33 cellular contexts compared by ENCODE assay signal in genomic region chr3:161409858-161410257, GRCh38. TPM values are rescaled to one million over a fixed set of nuclear protein-coding genes. Genes with fewer than 3 reads are reported as not detected.
DNase-seq lines count a peak whose midpoint lies in the region; ATAC-seq and TF ChIP-seq lines count a peak whose summit lies in the region.
"Had no signal": no experiment of that assay in that cellular context is flagged by ENCODE, and none has a peak within 500 bp of the region (broad histone marks: within the 10 kb centered on the region; RNA-seq: fewer than 3 reads in every experiment).

No MANE protein-coding gene starts in this region.

- CTCF ChIA-PET in Calu3 (lab: Charles Lee) = interaction anchor here (1.0 to 1.7 kb wide), 4 partner anchors 60 to 143 kb away, joined by 3 to 5 read pairs (median 4); no protein-coding TSS in a partner anchor

- DNase-seq in Calu3 (peak; percentile 27), HFFc6 (no peak), RWPE2 (ENCODE audit: low spot score) (no peak), foreskin keratinocyte (no peak), NCI-H2196 (lab: John Stamatoyannopoulos, UW; ENCODE audit: unreplicated experiment) (no peak), CD1c-positive myeloid dendritic cell (ENCODE audit: extremely low spot score) (no peak), NCI-H1436 (lab: John Stamatoyannopoulos, UW) (no peak), DMS79 (lab: John Stamatoyannopoulos, UW) (no peak)
- DNase-seq: activated CD4-positive, alpha-beta T cell treated with anti-CD3 and anti-CD28 coated beads for 4 hours; activated CD8-positive, alpha-beta T cell treated with anti-CD3 and anti-CD28 coated beads, Interleukin-2, amount 10 ng/mL, durations not matched to agents 7 days and 5 days; amniotic stem cell; GOT3; immature natural killer cell; mesenchymal stem cell; NCI-H1694; NCI-H510A; pancreas; SIG-M5; stimulated activated naive CD4-positive, alpha-beta T cell; T-helper 9 cell; upper lobe of left lung had no signal

- H3K27me3 Mint-ChIP-seq in Calu3 (ENCODE audit: unreplicated experiment) (no peaks in the 10 kb centered on the region), HFFc6 (ENCODE audit: insufficient read depth) (peaks cover 4% of the 10 kb centered on the region)
- H3K27me3 Mint-ChIP-seq: brain had no signal

- no peaks in the 10 kb centered on the region for H3K36me3 ChIP-seq in RWPE2 (ENCODE audit: low read depth)
- H3K36me3 ChIP-seq: BLaER1 treated with 17β-estradiol and CSF1 and Interleukin-3, amounts not matched to agents 10 nM and 100 nM; pancreas; right atrium auricular region; suprapubic skin; upper lobe of left lung had no signal

- ATAC-seq in RWPE2 (ENCODE audit: low read depth) = peak; percentile 48
- ATAC-seq in foreskin keratinocyte = peak; percentile 69
- ATAC-seq: activated CD8-positive, alpha-beta T cell treated with anti-CD3 and anti-CD28 coated beads, Interleukin-2, amount 10 ng/mL, durations not matched to agents 7 days and 5 days; left lobe of liver; pancreas had no signal

- no peaks in the 10 kb centered on the region for H3K27me3 ChIP-seq in RWPE2 (ENCODE audit: insufficient read depth, poor library complexity, severe bottlenecking)
- no peaks in the 10 kb centered on the region for H3K27me3 ChIP-seq in foreskin keratinocyte
- H3K27me3 ChIP-seq: BLaER1 treated with 17β-estradiol and CSF1 and Interleukin-3, amounts not matched to agents 10 nM and 100 nM; pancreas; right atrium auricular region; suprapubic skin; upper lobe of left lung had no signal

- peak overlapping the region; percentile 3 for H3K4me3 Mint-ChIP-seq in Calu3 (ENCODE audit: low read depth, unreplicated experiment)
- H3K4me3 Mint-ChIP-seq in HFFc6 = peak overlapping the region; percentile 33; the same call in 1 of the 2 replicates
- H3K4me3 Mint-ChIP-seq: activated CD8-positive, alpha-beta T cell treated with anti-CD3 and anti-CD28 coated beads, Interleukin-2, amount 10 ng/mL, durations not matched to agents 7 days and 5 days; activated naive CD4-positive, alpha-beta T cell treated with anti-CD3 and anti-CD28 coated beads, Interleukin-2, amount 50 U/mL, for 24 hours; brain; immature natural killer cell; neural crest cell had no signal

- H3K27ac ChIP-seq in RWPE2 (ENCODE audit: poor library complexity, severe bottlenecking) (no peak overlapping the region), foreskin keratinocyte (peak overlapping the region; percentile 3)
- H3K27ac ChIP-seq: BLaER1 treated with 17β-estradiol and CSF1 and Interleukin-3, amounts not matched to agents 10 nM and 100 nM; pancreas; right atrium auricular region; suprapubic skin; upper lobe of left lung had no signal

- no peak overlapping the region for H3K4me3 ChIP-seq in RWPE2 (ENCODE audit: severe bottlenecking)
- H3K4me3 ChIP-seq: BLaER1 treated with 17β-estradiol and CSF1 and Interleukin-3, amounts not matched to agents 10 nM and 100 nM; pancreas; right atrium auricular region; smooth muscle cell; suprapubic skin; upper lobe of left lung had no signal

- H3K27ac Mint-ChIP-seq in Calu3 (ENCODE audit: unreplicated experiment) (peak overlapping the region; percentile 2), HFFc6 (no peak overlapping the region)
- H3K27ac Mint-ChIP-seq: activated CD8-positive, alpha-beta T cell treated with anti-CD3 and anti-CD28 coated beads, Interleukin-2, amount 10 ng/mL, durations not matched to agents 7 days and 5 days; activated naive CD4-positive, alpha-beta T cell treated with anti-CD3 and anti-CD28 coated beads, Interleukin-2, amount 50 U/mL, for 24 hours; brain; IgD-negative memory B cell; immature natural killer cell had no signal

- H3K36me3 Mint-ChIP-seq in Calu3 (ENCODE audit: insufficient read depth, unreplicated experiment) = no peaks in the 10 kb centered on the region
- H3K36me3 Mint-ChIP-seq in HFFc6 (ENCODE audit: low read depth) = no peaks in the 10 kb centered on the region
- H3K36me3 Mint-ChIP-seq: activated naive CD4-positive, alpha-beta T cell treated with anti-CD3 and anti-CD28 coated beads, Interleukin-2, amount 50 U/mL, for 24 hours; brain; immature natural killer cell had no signal

- intact Hi-C loops in Calu3 (cut with micrococcal nuclease; ENCODE audit: unreplicated experiment) = loop anchor here (1.0 to 5.0 kb wide), 7 partner anchors 15 to 313 kb away; partner anchors contain the start of gene SPTSSB

- H3K4me1 Mint-ChIP-seq in Calu3 (ENCODE audit: low read depth, unreplicated experiment) = peaks cover 53% of the 10 kb centered on the region
- peaks cover 32% of the 10 kb centered on the region for H3K4me1 Mint-ChIP-seq in HFFc6 (ENCODE audit: low read depth)
- H3K4me1 Mint-ChIP-seq: IgD-negative memory B cell had no signal

- no peaks in the 10 kb centered on the region for H3K9me3 ChIP-seq in RWPE2 (ENCODE audit: severe bottlenecking)
- H3K9me3 ChIP-seq: pancreas, right atrium auricular region, suprapubic skin, upper lobe of left lung had no signal

- H3K9me3 Mint-ChIP-seq in Calu3 (ENCODE audit: low read depth, unreplicated experiment) (no peaks in the 10 kb centered on the region), HFFc6 (no peaks in the 10 kb centered on the region)
- H3K9me3 Mint-ChIP-seq: activated naive CD4-positive, alpha-beta T cell treated with anti-CD3 and anti-CD28 coated beads, Interleukin-2, amount 50 U/mL, for 24 hours; immature natural killer cell; neural crest cell had no signal

- H3K4me1 ChIP-seq in RWPE2 (ENCODE audit: insufficient read depth, poor library complexity, severe bottlenecking) (peaks cover 22% of the 10 kb centered on the region), foreskin keratinocyte (no peaks in the 10 kb centered on the region)

- TF ChIP-seq CTCF in Calu3 (IDR thresholded peaks at IDR 0.05; ENCODE audit: unreplicated experiment) (no peak), HFFc6 (IDR thresholded peaks at IDR 0.05) (no peak), RWPE2 (IDR thresholded peaks at IDR 0.05; ENCODE audit: poor library complexity, severe bottlenecking) (no peak), foreskin keratinocyte (conservative IDR thresholded peaks at IDR 0.05) (no peak)

- no TSS peak for BruUV-seq in Calu3 (replicated peaks; lab: Mats Ljungman, UMichigan)

RNA-seq across cellular contexts. Expression of gene SPTSSB, which starts 38.5 kb away (rescaled TPM):
- total RNA-seq in Calu3 (2022) (3.0 and 8.1 TPM in 2 replicates), foreskin keratinocyte (0.03 TPM in 1 of 2 replicates, not detected in the other)
- not detected for total RNA-seq in HFFc6 (2021; fragmentation: NEBNext Ultra II Directional; extraction: Animal tissue kit (Norgen Biotek cat#: 25700))
- 0.02 TPM in 1 of 2 replicates, not detected in the other for polyA plus RNA-seq in foreskin keratinocyte
- total RNA-seq: activated CD8-positive, alpha-beta T cell treated with anti-CD3 and anti-CD28 coated beads, Interleukin-2, amount 10 ng/mL, durations not matched to agents 7 days and 5 days; chondrocyte; glomerular endothelial cell; right atrium auricular region had no signal
- polyA plus RNA-seq: AG04450, IgD-negative memory B cell had no signal
